Comparison of ENCODE assay signal across 3 cellular contexts in the genomic region with DNA sequence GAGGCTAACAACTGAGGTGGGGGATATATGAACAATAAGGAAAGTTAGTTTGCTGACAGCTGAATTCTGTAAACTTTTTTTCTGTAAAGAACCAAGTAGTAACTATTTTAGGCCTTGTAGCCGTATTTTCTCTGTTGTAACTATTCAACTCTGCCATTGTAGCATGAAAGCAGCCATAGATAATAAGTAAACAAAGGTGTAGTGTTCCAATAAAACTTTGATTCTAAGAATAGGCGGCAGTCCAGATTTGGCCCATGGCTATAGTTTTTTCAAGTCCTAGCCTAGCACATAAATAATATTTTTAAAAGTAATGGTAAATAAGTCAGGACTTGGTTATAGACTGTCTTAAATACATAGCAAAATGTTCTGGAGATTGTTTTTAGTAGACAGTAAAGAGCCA.
"Had no signal": no experiment of that assay in that cellular context is flagged by ENCODE, and none has a peak within 500 bp of the region (broad histone marks: within the 10 kb centered on the region; RNA-seq: fewer than 3 reads in every experiment).

No MANE protein-coding gene starts in this region.

- DNase-seq: GDM1, GF-D8 had no signal

- H3K4me3 ChIP-seq: GM12878 had no signal

- ATAC-seq: GM12878 had no signal
